In genomic region chr13:90222758-90223157, GRCh38 we compare ENCODE assay signal across 26 cellular contexts.
"Had no signal": no experiment of that assay in that cellular context is flagged by ENCODE, and none has a peak within 500 bp of the region (broad histone marks: within the 10 kb centered on the region; RNA-seq: fewer than 3 reads in every experiment).

No MANE protein-coding gene starts in this region.

- FAIRE-seq: small intestine, urothelium cell line had no signal

- H3K9me3 ChIP-seq: neutrophil, psoas muscle, right lobe of liver, sigmoid colon, thoracic aorta, thyroid gland, tibial nerve, upper lobe of left lung, vagina had no signal

- H3K4me3 ChIP-seq: psoas muscle, right lobe of liver, sigmoid colon, stomach, thoracic aorta, thyroid gland, tibial nerve, upper lobe of left lung, vagina had no signal

- ATAC-seq: natural killer cell treated with Interleukin-12 subunit alpha and Interleukin-12 subunit beta and Interleukin-15 and Interleukin-18, amount 100 ng/mL, for 72 hours; psoas muscle; right cardiac atrium; right lobe of liver; stimulated activated effector memory CD8-positive, alpha-beta T cell treated with anti-CD3 and anti-CD28 coated beads, Interleukin-12 subunit alpha, Interleukin-12 subunit beta, amount 100 ng/mL, for 72 hours; stimulated activated naive B cell treated with anti-CD40 and anti-IgM and Interleukin-4, amounts not matched to agents 10 μg/mL and 1 μg/mL and 100 μg/mL, for 72 hours had no signal

- H3K4me1 ChIP-seq: parathyroid adenoma, psoas muscle, right lobe of liver, sigmoid colon, stomach, thyroid gland, tibial nerve, upper lobe of left lung, vagina had no signal

- H3K27ac ChIP-seq: neutrophil, parathyroid adenoma, psoas muscle, right lobe of liver, sigmoid colon, stomach, thoracic aorta, thyroid gland, tibial nerve, upper lobe of left lung, vagina had no signal

- H3K36me3 ChIP-seq: neutrophil, right lobe of liver, sigmoid colon, stomach, thoracic aorta, thyroid gland, tibial nerve, upper lobe of left lung, vagina had no signal

- H3K27me3 ChIP-seq: neutrophil, right lobe of liver, sigmoid colon, stomach, thyroid gland, tibial nerve, upper lobe of left lung, vagina had no signal

- DNase-seq: nephron progenitor cell; nucleus accumbens; posterior cingulate gyrus; psoas muscle; right lobe of liver; sigmoid colon; small intestine; stimulated activated CD4-positive, alpha-beta T cell treated with anti-CD3 and anti-CD28 coated beads, Interleukin-15, amount 100 ng/mL, for 24 hours; stimulated activated CD4-positive, alpha-beta T cell treated with anti-CD3 and anti-CD28 coated beads, Interleukin-2, amount 100 ng/mL, for 24 hours; stimulated activated CD4-positive, alpha-beta T cell treated with anti-CD3 and anti-CD28 coated beads, Interleukin-2, amount 100 ng/mL, for 48 hours; stimulated activated CD4-positive, alpha-beta T cell treated with anti-CD3 and anti-CD28 coated beads, Interleukin-4, amount 100 ng/mL, for 24 hours; stimulated activated naive B cell treated with anti-CD40 and anti-IgM and Interleukin-4, amounts not matched to agents 10 μg/mL and 1 μg/mL and 100 μg/mL, for 72 hours; stimulated activated naive CD4-positive, alpha-beta T cell treated with Interleukin-2 at 50 U/mL for 16 hours; stomach; thyroid gland; trophoblast cell; upper lobe of left lung had no signal
